ENCODE assay signal across 20 cellular contexts in genomic region chr14:100188392-100189030, GRCh38. TPM values are rescaled to one million over a fixed set of nuclear protein-coding genes. Genes with fewer than 3 reads are reported as not detected.
"Had no signal": no experiment of that assay in that cellular context is flagged by ENCODE, and none has a peak within 500 bp of the region (broad histone marks: within the 10 kb centered on the region; RNA-seq: fewer than 3 reads in every experiment).

No MANE protein-coding gene starts in this region.

- DNase-seq: KBM-7, MV-4-11, NCI-H1048, NCI-H1436, NCI-H187, NCI-H2029, NCI-H2081 treated with DMSO at 0.1 percent for 48 hours, NCI-H2171, NCI-H226, NCI-H446, NCI-H510A, NCI-H524 treated with DMSO at 0.1 percent for 48 hours, NCI-H69, NCI-H774, SHP77, SK-N-SH had no signal

- H3K27ac ChIP-seq: HL-60, RWPE1 had no signal

- H3K4me2 ChIP-seq: SK-N-SH had no signal

- H3K9me3 ChIP-seq: SK-N-SH had no signal

RNA-seq across cellular contexts. Expression of gene DEGS2, which starts 29.1 kb away (rescaled TPM):
- total RNA-seq: LHCN-M2, SK-MEL-5 had no signal
